ENCODE assay signal across 8 cellular contexts in the genomic region with DNA sequence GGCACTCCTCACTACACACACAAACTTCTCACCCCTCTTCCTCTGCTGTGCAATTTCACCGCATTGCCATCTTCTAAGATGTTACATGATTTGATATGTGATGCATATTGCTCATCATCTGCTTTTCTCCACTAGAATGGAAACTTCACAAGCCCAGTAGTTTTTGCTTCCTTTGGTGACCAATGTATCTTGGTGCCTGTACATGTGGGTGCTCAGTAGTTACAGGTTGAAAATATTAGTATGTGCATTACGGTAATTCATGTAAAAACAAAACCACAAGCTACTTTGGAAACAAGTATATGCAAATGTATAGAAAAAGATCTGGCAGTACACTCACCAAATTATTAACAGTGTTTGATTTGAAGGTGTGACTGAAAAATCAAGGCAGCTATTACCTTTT.
DNase-seq lines count a peak whose midpoint lies in the region; ATAC-seq, FAIRE-seq and TF ChIP-seq lines count a peak whose summit lies in the region.
"Not testable (repeated sequence)": the region's sequence is repeated elsewhere in the genome, so short reads cannot be mapped to it uniquely, and the experiment has no call there.

No MANE protein-coding gene starts in this region.

- H3K27ac ChIP-seq in GM12878 (ENCODE audit: control insufficient read depth, insufficient read depth), result not testable (repeated sequence)

- not testable (repeated sequence) for TF ChIP-seq CTCF in GM12878 (IDR thresholded peaks at IDR 0.05 in 2 of 3, conservative IDR thresholded peaks at IDR 0.05 in 1 of 3; ENCODE audit: control insufficient read depth in 2 of 3, extremely low read depth in 1 of 3, insufficient read depth in 1 of 3, low read depth in 3 of 3, low read length in 3 of 3)

- FAIRE-seq in GM12892 (lab: Jason Lieb, UNC), result peak; percentile 89
- FAIRE-seq in GM12878 (lab: Jason Lieb, UNC), result peak; percentile 27

- ATAC-seq in GM18870 (IDR thresholded peaks at IDR 0.05; ENCODE audit: unreplicated experiment), result peak; percentile 66
- peak; percentile 59 for ATAC-seq in GM19463 (IDR thresholded peaks at IDR 0.05; ENCODE audit: unreplicated experiment)
- peak; percentile 38 for ATAC-seq in HG02571 (IDR thresholded peaks at IDR 0.05; ENCODE audit: unreplicated experiment)
- peak; percentile 79 for ATAC-seq in HG02938 (IDR thresholded peaks at IDR 0.05; ENCODE audit: unreplicated experiment)
- peak; percentile 49 for ATAC-seq in HG03280 (IDR thresholded peaks at IDR 0.05; ENCODE audit: unreplicated experiment)
- ATAC-seq in GM12878, result peak; percentile 75

- SMC1A ChIA-PET in GM12878 (lab: Charles Lee; ENCODE audit: uncharacterized antibody, unreplicated experiment), result not testable (repeated sequence)

- not testable (repeated sequence) for H3K9ac ChIP-seq in GM12878 (ENCODE audit: control insufficient read depth, insufficient read depth, low read length)

- BruUV-seq in GM12878 (replicated peaks; lab: Mats Ljungman, UMichigan), result not testable (repeated sequence)

- 0% methylated on average over 2 of the region's 2 CpGs for WGBS in GM12878 (ENCODE audit: insufficient coverage, insufficient replicate concordance, low lambda C conversion rate, missing lambda C conversion rate)

- H3K4me1 ChIP-seq in GM12878 (ENCODE audit: control insufficient read depth, insufficient read depth, low read length), result not testable (repeated sequence)

- not testable (repeated sequence) for H3K36me3 ChIP-seq in GM12878 (ENCODE audit: control insufficient read depth in 2 of 2, insufficient read depth in 2 of 2, low read length in 1 of 2)

- RAD21 ChIA-PET in GM12878 (lab: Charles Lee; ENCODE audit: unreplicated experiment), result not testable (repeated sequence)

- DNase-seq in GM12892 (ENCODE audit: insufficient read length); GM12878 (ENCODE audit: low read depth, low spot score): not testable (repeated sequence)
- DNase-seq in NCI-H526 treated with DMSO at 0.1 percent for 48 hours (lab: John Stamatoyannopoulos, UW), result peak; percentile 33

- in situ Hi-C loops in GM12878 (cut with MboI), result not testable (repeated sequence)

- not testable (repeated sequence) for H3K4me3 ChIP-seq in GM12878

- not testable (repeated sequence) for H4K20me1 ChIP-seq in GM12878 (ENCODE audit: control insufficient read depth, insufficient read depth)

- TF ChIP-seq EP300 in GM12878 (IDR thresholded peaks at IDR 0.05; ENCODE audit: borderline replicate concordance in 1 of 2, control insufficient read depth in 1 of 2, low read depth in 2 of 2, low read length in 2 of 2), result not testable (repeated sequence)

- H3K79me2 ChIP-seq in GM12878 (ENCODE audit: control insufficient read depth, insufficient read depth, low read length), result not testable (repeated sequence)

- not testable (repeated sequence) for H2AFZ ChIP-seq in GM12878 (ENCODE audit: control insufficient read depth, low read depth, low read length)

- not testable (repeated sequence) for TF ChIP-seq POLR2A in GM12892 (IDR thresholded peaks at IDR 0.05; ENCODE audit: low read depth, low read length); GM12878 (IDR thresholded peaks at IDR 0.05; ENCODE audit: low read depth, low read length)

- CTCF ChIA-PET in GM12878 (lab: Yijun Ruan, JAX), result not testable (repeated sequence)

- H3K27me3 ChIP-seq in GM12878 (replicated peaks in 1 of 2; ENCODE audit: control insufficient read depth in 2 of 2, insufficient read depth in 2 of 2, low read length in 1 of 2), result not testable (repeated sequence)

- TF ChIP-seq RAD21 in GM12878 (IDR thresholded peaks at IDR 0.05; ENCODE audit: insufficient read depth, low read depth, low read length), result not testable (repeated sequence)

- H3K4me2 ChIP-seq in GM12878 (ENCODE audit: control insufficient read depth, insufficient read depth), result not testable (repeated sequence)

- not testable (repeated sequence) for H3K9me3 ChIP-seq in GM12878 (replicated peaks; ENCODE audit: control insufficient read depth, insufficient read depth, low read length)

- intact Hi-C loops in GM12878 (cut with micrococcal nuclease; ENCODE audit: unreplicated experiment), result not testable (repeated sequence)

- POLR2A ChIA-PET in GM12878 (lab: Charles Lee), result not testable (repeated sequence)

TF ChIP-seq in GM12878, 131 proteins besides CTCF, POLR2A, EP300 and RAD21:
- peak; percentile 24; the same call in 1 of the 2 replicates for TF ChIP-seq RUNX3 (IDR thresholded peaks at IDR 0.05; ENCODE audit: low read length)
